ENCODE assay signal across 20 cellular contexts in the genomic region with DNA sequence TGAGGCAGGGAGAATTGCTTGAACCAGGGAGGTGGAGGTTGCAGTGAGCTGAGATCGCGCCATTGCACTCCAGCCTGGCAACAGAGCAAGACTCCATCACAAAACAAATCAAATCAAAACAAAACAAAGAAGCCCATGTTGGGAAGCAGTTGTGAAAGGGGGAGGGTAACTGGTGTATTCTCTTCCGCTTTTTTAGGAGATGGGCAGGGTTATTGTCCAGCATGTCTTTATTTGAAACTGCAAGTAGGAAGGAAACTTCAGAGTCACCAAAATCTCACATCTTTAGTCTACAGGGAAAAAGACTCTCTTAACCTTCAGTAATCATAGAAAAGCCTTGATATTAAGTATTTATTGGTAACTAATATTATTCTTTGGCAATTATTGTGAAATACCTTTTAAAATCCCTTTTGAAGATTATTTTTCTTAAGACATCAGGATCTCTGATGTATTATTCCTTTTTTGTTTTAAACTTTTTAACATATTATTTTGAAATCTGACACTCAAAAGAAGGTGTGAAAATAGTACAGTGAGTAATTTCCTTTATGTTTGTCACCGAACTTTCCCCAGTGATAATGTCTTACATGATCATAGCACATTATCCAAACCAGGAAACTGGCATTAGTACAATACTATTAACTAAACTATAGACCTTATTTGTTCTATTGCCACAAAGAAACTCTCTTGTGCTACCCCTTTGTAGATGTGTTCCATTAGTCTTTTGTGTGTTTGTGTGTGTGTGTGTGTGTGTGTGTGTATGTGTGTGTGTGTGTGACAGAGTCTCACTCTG.
DNase-seq lines count a peak whose midpoint lies in the region; ATAC-seq and TF ChIP-seq lines count a peak whose summit lies in the region.
"Had no signal": no experiment of that assay in that cellular context is flagged by ENCODE, and none has a peak within 500 bp of the region (broad histone marks: within the 10 kb centered on the region; RNA-seq: fewer than 3 reads in every experiment).

No MANE protein-coding gene starts in this region.

- H3K27me3 Mint-ChIP-seq in central memory CD8-positive, alpha-beta T cell: no peaks in the 10 kb centered on the region
- no peaks in the 10 kb centered on the region for H3K27me3 Mint-ChIP-seq in neural crest cell (ENCODE audit: low read depth)
- H3K27me3 Mint-ChIP-seq: stimulated activated memory B cell treated with anti-CD40 and anti-IgM and Interleukin-4, amounts not matched to agents 10 μg/mL and 1 μg/mL and 100 μg/mL, for 72 hours had no signal

- peak; percentile 7 for DNase-seq in GM23248
- DNase-seq in OCI-M1 (lab: John Stamatoyannopoulos, UW): peak; percentile 23
- DNase-seq in central memory CD8-positive, alpha-beta T cell (ENCODE audit: low spot score in 2 of 2): no peak
- no peak for DNase-seq in neural crest cell (ENCODE audit: low read depth, low spot score)
- DNase-seq in putamen (ENCODE audit: low spot score): no peak
- no peak for DNase-seq in inferior parietal cortex (ENCODE audit: extremely low spot score)
- no peak for DNase-seq in SIG-M5 (lab: John Stamatoyannopoulos, UW)
- DNase-seq: activated CD4-positive, alpha-beta T cell treated with anti-CD3 and anti-CD28 coated beads for 4 hours; body of pancreas; DMS153; effector memory CD4-positive, alpha-beta T cell; foreskin melanocyte; mesendoderm; NCI-H1436 treated with DMSO at 0.1 percent for 48 hours; NCI-H2107; stimulated activated CD4-positive, alpha-beta T cell treated with anti-CD3 and anti-CD28 coated beads, Interleukin-2, amount 100 ng/mL, for 48 hours had no signal

- H3K27me3 ChIP-seq in GM23248 (replicated peaks; ENCODE audit: insufficient read depth): no peaks in the 10 kb centered on the region
- H3K27me3 ChIP-seq: body of pancreas, esophagus muscularis mucosa had no signal

- H3K36me3 Mint-ChIP-seq in central memory CD8-positive, alpha-beta T cell (ENCODE audit: insufficient read depth): peaks cover 4% of the 10 kb centered on the region
- H3K36me3 Mint-ChIP-seq in neural crest cell (ENCODE audit: low read depth): no peaks in the 10 kb centered on the region
- H3K36me3 Mint-ChIP-seq: stimulated activated memory B cell treated with anti-CD40 and anti-IgM and Interleukin-4, amounts not matched to agents 10 μg/mL and 1 μg/mL and 100 μg/mL, for 72 hours had no signal

- H3K4me3 ChIP-seq in GM23248: no peak overlapping the region
- H3K4me3 ChIP-seq: body of pancreas, esophagus muscularis mucosa, smooth muscle cell had no signal

- no peaks in the 10 kb centered on the region for H4K20me1 ChIP-seq in GM23248 (ENCODE audit: insufficient read depth)

- no peaks in the 10 kb centered on the region for H3K9me3 Mint-ChIP-seq in central memory CD8-positive, alpha-beta T cell
- H3K9me3 Mint-ChIP-seq in neural crest cell: no peaks in the 10 kb centered on the region
- H3K9me3 Mint-ChIP-seq: stimulated activated memory B cell treated with anti-CD40 and anti-IgM and Interleukin-4, amounts not matched to agents 10 μg/mL and 1 μg/mL and 100 μg/mL, for 72 hours had no signal

- no peaks in the 10 kb centered on the region for H3K9me3 ChIP-seq in GM23248 (ENCODE audit: low read depth)
- H3K9me3 ChIP-seq: body of pancreas, esophagus muscularis mucosa had no signal

- H3K4me1 Mint-ChIP-seq in central memory CD8-positive, alpha-beta T cell: no peaks in the 10 kb centered on the region
- H3K4me1 Mint-ChIP-seq in neural crest cell: peaks cover 16% of the 10 kb centered on the region
- H3K4me1 Mint-ChIP-seq: stimulated activated memory B cell treated with anti-CD40 and anti-IgM and Interleukin-4, amounts not matched to agents 10 μg/mL and 1 μg/mL and 100 μg/mL, for 72 hours had no signal

- H3K27ac ChIP-seq in GM23248: no peak overlapping the region
- H3K27ac ChIP-seq: body of pancreas, esophagus muscularis mucosa had no signal

- 88 to 90% methylated on average over 4 of the region's 4 CpGs for WGBS in GM23248 (ENCODE audit: low coverage in 1 of 2, low lambda C conversion rate in 2 of 2, missing lambda C conversion rate in 2 of 2), 2 experiments

- H3K4me2 ChIP-seq in GM23248 (ENCODE audit: unreplicated experiment): no peak overlapping the region
- H3K4me2 ChIP-seq: smooth muscle cell had no signal

- no peaks in the 10 kb centered on the region for H3K9me2 ChIP-seq in GM23248 (ENCODE audit: insufficient read depth)

- peaks cover 30% of the 10 kb centered on the region for H3F3A ChIP-seq in GM23248 (ENCODE audit: insufficient read depth)

- no peak overlapping the region for H2AFZ ChIP-seq in GM23248

- no peak overlapping the region for H3K9ac ChIP-seq in GM23248

- no peak overlapping the region for H3K4me3 Mint-ChIP-seq in central memory CD8-positive, alpha-beta T cell
- no peak overlapping the region for H3K4me3 Mint-ChIP-seq in neural crest cell
- H3K4me3 Mint-ChIP-seq: stimulated activated memory B cell treated with anti-CD40 and anti-IgM and Interleukin-4, amounts not matched to agents 10 μg/mL and 1 μg/mL and 100 μg/mL, for 72 hours had no signal

- in situ Hi-C loops in GM23248 (cut with MboI): no loop called here

- peaks cover 34% of the 10 kb centered on the region for H3K4me1 ChIP-seq in GM23248 (ENCODE audit: insufficient read depth)
- H3K4me1 ChIP-seq: body of pancreas had no signal

- no peaks in the 10 kb centered on the region for H3K79me2 ChIP-seq in GM23248 (ENCODE audit: insufficient read depth)

- no peak for TF ChIP-seq CTCF in neural crest cell (conservative IDR thresholded peaks at IDR 0.05)

- peak; percentile 71 for ATAC-seq in central memory CD8-positive, alpha-beta T cell (replicated peaks; ENCODE audit: extremely low read depth, poor library complexity, severe bottlenecking)
- ATAC-seq: body of pancreas, Panc1 had no signal

- H3K27ac Mint-ChIP-seq in central memory CD8-positive, alpha-beta T cell (ENCODE audit: low read depth): no peak overlapping the region
- H3K27ac Mint-ChIP-seq in neural crest cell (ENCODE audit: unreplicated experiment): peak overlapping the region; percentile 30
- H3K27ac Mint-ChIP-seq: stimulated activated memory B cell treated with anti-CD40 and anti-IgM and Interleukin-4, amounts not matched to agents 10 μg/mL and 1 μg/mL and 100 μg/mL, for 72 hours had no signal

- no peaks in the 10 kb centered on the region for H3K36me3 ChIP-seq in GM23248 (ENCODE audit: low read depth)
- H3K36me3 ChIP-seq: esophagus muscularis mucosa had no signal

Comparison
In these comparisons a context has a peak if more than half of its experiments do, and no peak if none do; other contexts are left out.
1. DNase-seq: peak in GM23248 (single experiment) and OCI-M1 (single experiment); none in central memory CD8-positive, alpha-beta T cell (0 of 2), neural crest cell (single experiment), putamen (single experiment), inferior parietal cortex (single experiment) and SIG-M5 (single experiment).